22 cellular contexts compared by ENCODE assay signal in the genomic region with DNA sequence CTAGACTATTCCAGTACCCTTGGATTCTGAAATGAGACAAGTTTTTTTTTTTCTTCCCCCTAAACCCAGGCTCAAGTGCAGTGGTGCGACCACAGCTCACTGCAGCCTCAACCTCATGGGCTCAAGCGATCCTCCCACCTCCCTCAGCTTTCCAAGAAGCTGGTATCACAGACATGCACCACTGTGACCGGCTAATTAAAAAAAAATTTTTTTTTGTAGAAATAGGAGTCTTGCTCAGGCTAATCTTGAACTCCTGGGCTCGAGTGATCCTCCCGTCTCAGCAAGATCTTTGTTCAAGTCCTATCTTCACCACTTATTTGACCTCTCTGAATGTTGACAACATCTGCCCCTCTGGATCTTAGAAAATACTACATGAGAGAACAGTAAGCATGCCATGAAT. TPM values are rescaled to one million over a fixed set of nuclear protein-coding genes. Genes with fewer than 3 reads are reported as not detected.
DNase-seq lines count a peak whose midpoint lies in the region; ATAC-seq and TF ChIP-seq lines count a peak whose summit lies in the region.
"Had no signal": no experiment of that assay in that cellular context is flagged by ENCODE, and none has a peak within 500 bp of the region (broad histone marks: within the 10 kb centered on the region; RNA-seq: fewer than 3 reads in every experiment).

No MANE protein-coding gene starts in this region.

- DNase-seq in CMK (ENCODE audit: low read depth) (peak; percentile 54), RWPE1 (ENCODE audit: low spot score) (no peak), endothelial cell (ENCODE audit: low spot score) (no peak), D341Med (ENCODE audit: low spot score) (no peak)
- DNase-seq in central memory CD8-positive, alpha-beta T cell (ENCODE audit: low spot score in 2 of 2), result no peak
- no peak for DNase-seq in stimulated activated effector memory CD8-positive, alpha-beta T cell treated with anti-CD3 and anti-CD28 coated beads, Interleukin-12 subunit alpha, Interleukin-12 subunit beta, amount 100 ng/mL, for 72 hours (ENCODE audit: low spot score in 2 of 2)
- no peak for DNase-seq in stimulated activated CD4-positive, alpha-beta T cell treated with anti-CD3 and anti-CD28 coated beads, Interleukin-4, amount 100 ng/mL, for 1 hour
- DNase-seq in activated CD4-positive, alpha-beta T cell treated with anti-CD3 and anti-CD28 coated beads for 36 hours, result no peak
- DNase-seq: BE2C; CD8-positive, alpha-beta T cell; DMS 273 treated with DMSO at 0.1 percent for 48 hours; GF-D8; GOT3; KG1; NCI-H1417 treated with DMSO at 0.1 percent for 48 hours; NCI-H2029; NCI-H2171; NCI-H446; NCI-H748 treated with DMSO at 0.1 percent for 48 hours; Right ventricle myocardium superior had no signal

- no peaks in the 10 kb centered on the region for H3K4me1 Mint-ChIP-seq in central memory CD8-positive, alpha-beta T cell
- H3K4me1 Mint-ChIP-seq in stimulated activated effector memory CD8-positive, alpha-beta T cell treated with anti-CD3 and anti-CD28 coated beads, Interleukin-12 subunit alpha, Interleukin-12 subunit beta, amount 100 ng/mL, for 72 hours, result peaks cover 10% of the 10 kb centered on the region
- H3K4me1 Mint-ChIP-seq in endothelial cell (ENCODE audit: unreplicated experiment), result peaks cover 7% of the 10 kb centered on the region
- peaks cover 14% of the 10 kb centered on the region for H3K4me1 Mint-ChIP-seq in activated CD4-positive, alpha-beta T cell treated with anti-CD3 and anti-CD28 coated beads for 36 hours

- peak overlapping the region; percentile 39; the same call in 1 of the 2 replicates for H3K27ac ChIP-seq in RWPE1
- H3K27ac ChIP-seq: SK-N-MC had no signal

- no peak for ATAC-seq in central memory CD8-positive, alpha-beta T cell (replicated peaks; ENCODE audit: extremely low read depth, poor library complexity, severe bottlenecking)
- ATAC-seq in stimulated activated effector memory CD8-positive, alpha-beta T cell treated with anti-CD3 and anti-CD28 coated beads, Interleukin-12 subunit alpha, Interleukin-12 subunit beta, amount 100 ng/mL, for 72 hours, result no peak
- ATAC-seq in activated CD4-positive, alpha-beta T cell treated with anti-CD3 and anti-CD28 coated beads for 36 hours, result no peak
- ATAC-seq: CD8-positive, alpha-beta T cell; Panc1 had no signal

- TF ChIP-seq CTCF in RWPE1 (conservative IDR thresholded peaks at IDR 0.05; ENCODE audit: low read depth) (no peak), endothelial cell (IDR thresholded peaks at IDR 0.05; ENCODE audit: unreplicated experiment) (no peak)

- H3K27ac Mint-ChIP-seq in central memory CD8-positive, alpha-beta T cell (ENCODE audit: low read depth), result peak overlapping the region; percentile 71
- H3K27ac Mint-ChIP-seq in stimulated activated effector memory CD8-positive, alpha-beta T cell treated with anti-CD3 and anti-CD28 coated beads, Interleukin-12 subunit alpha, Interleukin-12 subunit beta, amount 100 ng/mL, for 72 hours, result peak overlapping the region; percentile 77
- H3K27ac Mint-ChIP-seq in endothelial cell (ENCODE audit: unreplicated experiment), result no peak overlapping the region
- H3K27ac Mint-ChIP-seq in activated CD4-positive, alpha-beta T cell treated with anti-CD3 and anti-CD28 coated beads for 36 hours, result no peak overlapping the region

- POLR2A ChIA-PET in RWPE1 (lab: Yijun Ruan, JAX; ENCODE audit: low non-redundant PET), result no interaction called here
- POLR2A ChIA-PET in activated CD4-positive, alpha-beta T cell treated with anti-CD3 and anti-CD28 coated beads for 36 hours (lab: Charles Lee), result no interaction called here

- H3K9me3 Mint-ChIP-seq in central memory CD8-positive, alpha-beta T cell, result no peaks in the 10 kb centered on the region
- H3K9me3 Mint-ChIP-seq in stimulated activated effector memory CD8-positive, alpha-beta T cell treated with anti-CD3 and anti-CD28 coated beads, Interleukin-12 subunit alpha, Interleukin-12 subunit beta, amount 100 ng/mL, for 72 hours, result no peaks in the 10 kb centered on the region
- H3K9me3 Mint-ChIP-seq in endothelial cell (ENCODE audit: unreplicated experiment), result no peaks in the 10 kb centered on the region
- H3K9me3 Mint-ChIP-seq in activated CD4-positive, alpha-beta T cell treated with anti-CD3 and anti-CD28 coated beads for 36 hours (ENCODE audit: low read depth), result no peaks in the 10 kb centered on the region
- H3K9me3 Mint-ChIP-seq: CD8-positive, alpha-beta T cell had no signal

- H3K36me3 Mint-ChIP-seq in central memory CD8-positive, alpha-beta T cell (ENCODE audit: insufficient read depth), result peaks cover 41% of the 10 kb centered on the region
- peaks cover 89% of the 10 kb centered on the region for H3K36me3 Mint-ChIP-seq in stimulated activated effector memory CD8-positive, alpha-beta T cell treated with anti-CD3 and anti-CD28 coated beads, Interleukin-12 subunit alpha, Interleukin-12 subunit beta, amount 100 ng/mL, for 72 hours
- peaks cover 33% of the 10 kb centered on the region for H3K36me3 Mint-ChIP-seq in endothelial cell (ENCODE audit: low read depth, unreplicated experiment)
- H3K36me3 Mint-ChIP-seq in activated CD4-positive, alpha-beta T cell treated with anti-CD3 and anti-CD28 coated beads for 36 hours (ENCODE audit: low read depth), result peaks cover 31% of the 10 kb centered on the region

- CTCF ChIA-PET in RWPE1 (lab: Yijun Ruan, JAX), result no interaction called here
- CTCF ChIA-PET in activated CD4-positive, alpha-beta T cell treated with anti-CD3 and anti-CD28 coated beads for 36 hours (lab: Charles Lee), result interaction anchor here (1.3 kb wide), 1 partner anchor 10 kb away, joined by 7 read pairs; no protein-coding TSS in a partner anchor

- no peaks in the 10 kb centered on the region for H3K27me3 Mint-ChIP-seq in central memory CD8-positive, alpha-beta T cell
- H3K27me3 Mint-ChIP-seq in endothelial cell (ENCODE audit: unreplicated experiment), result peaks cover under 1% of the 10 kb centered on the region
- H3K27me3 Mint-ChIP-seq in activated CD4-positive, alpha-beta T cell treated with anti-CD3 and anti-CD28 coated beads for 36 hours, result no peaks in the 10 kb centered on the region

- intact Hi-C loops in activated CD4-positive, alpha-beta T cell treated with anti-CD3 and anti-CD28 coated beads for 36 hours (cut with DNase I, micrococcal nuclease), result no loop called here

- no peak overlapping the region for H3K4me3 Mint-ChIP-seq in central memory CD8-positive, alpha-beta T cell
- no peak overlapping the region for H3K4me3 Mint-ChIP-seq in stimulated activated effector memory CD8-positive, alpha-beta T cell treated with anti-CD3 and anti-CD28 coated beads, Interleukin-12 subunit alpha, Interleukin-12 subunit beta, amount 100 ng/mL, for 72 hours
- H3K4me3 Mint-ChIP-seq in endothelial cell (ENCODE audit: unreplicated experiment), result no peak overlapping the region
- H3K4me3 Mint-ChIP-seq in activated CD4-positive, alpha-beta T cell treated with anti-CD3 and anti-CD28 coated beads for 36 hours, result no peak overlapping the region
- H3K4me3 Mint-ChIP-seq: CD8-positive, alpha-beta T cell had no signal

RNA-seq across cellular contexts. Expression of gene CORO6, which starts 26.6 kb away (rescaled TPM):
- 13.0 TPM for total RNA-seq in endothelial cell (ENCODE audit: unreplicated experiment)
- 10 to 100 TPM; 13.9 to 14.2 TPM for total RNA-seq in activated CD4-positive, alpha-beta T cell treated with anti-CD3 and anti-CD28 coated beads for 36 hours

RNA-seq across cellular contexts. Expression of gene ANKRD13B, which starts 56.4 kb away (rescaled TPM):
- total RNA-seq in endothelial cell (ENCODE audit: unreplicated experiment), result 7.6 TPM
- 10 to 100 TPM; 17.3 to 20.2 TPM for total RNA-seq in activated CD4-positive, alpha-beta T cell treated with anti-CD3 and anti-CD28 coated beads for 36 hours

RNA-seq across cellular contexts. Expression of gene GIT1, which starts 59.9 kb away (rescaled TPM):
- total RNA-seq in endothelial cell (ENCODE audit: unreplicated experiment), result 116 TPM
- total RNA-seq in activated CD4-positive, alpha-beta T cell treated with anti-CD3 and anti-CD28 coated beads for 36 hours, result 10 to 100 TPM; 60.5 to 74.1 TPM

Comparison
In these comparisons a context has a peak if more than half of its experiments do, and no peak if none do; other contexts are left out.
1. H3K27ac Mint-ChIP-seq: peak in central memory CD8-positive, alpha-beta T cell (single experiment) and stimulated activated effector memory CD8-positive, alpha-beta T cell treated with anti-CD3 and anti-CD28 coated beads, Interleukin-12 subunit alpha, Interleukin-12 subunit beta, amount 100 ng/mL, for 72 hours (single experiment); none in endothelial cell (single experiment) and activated CD4-positive, alpha-beta T cell treated with anti-CD3 and anti-CD28 coated beads for 36 hours (single experiment).